1 cellular context compared by ENCODE assay signal in genomic region chr6:121334299-121335104, GRCh38.
TF ChIP-seq lines count a peak whose summit lies in the region.

Gene TBC1D32 (minus strand): TSS chr6:121334480. CDS start chr6:121334430, 50 bp downstream.

TF ChIP-seq in HepG2, 621 proteins besides CTCF, POLR2A, EP300 and RAD21 (continued from another document and continues in another):
- TF ChIP-seq, protein P1, sequence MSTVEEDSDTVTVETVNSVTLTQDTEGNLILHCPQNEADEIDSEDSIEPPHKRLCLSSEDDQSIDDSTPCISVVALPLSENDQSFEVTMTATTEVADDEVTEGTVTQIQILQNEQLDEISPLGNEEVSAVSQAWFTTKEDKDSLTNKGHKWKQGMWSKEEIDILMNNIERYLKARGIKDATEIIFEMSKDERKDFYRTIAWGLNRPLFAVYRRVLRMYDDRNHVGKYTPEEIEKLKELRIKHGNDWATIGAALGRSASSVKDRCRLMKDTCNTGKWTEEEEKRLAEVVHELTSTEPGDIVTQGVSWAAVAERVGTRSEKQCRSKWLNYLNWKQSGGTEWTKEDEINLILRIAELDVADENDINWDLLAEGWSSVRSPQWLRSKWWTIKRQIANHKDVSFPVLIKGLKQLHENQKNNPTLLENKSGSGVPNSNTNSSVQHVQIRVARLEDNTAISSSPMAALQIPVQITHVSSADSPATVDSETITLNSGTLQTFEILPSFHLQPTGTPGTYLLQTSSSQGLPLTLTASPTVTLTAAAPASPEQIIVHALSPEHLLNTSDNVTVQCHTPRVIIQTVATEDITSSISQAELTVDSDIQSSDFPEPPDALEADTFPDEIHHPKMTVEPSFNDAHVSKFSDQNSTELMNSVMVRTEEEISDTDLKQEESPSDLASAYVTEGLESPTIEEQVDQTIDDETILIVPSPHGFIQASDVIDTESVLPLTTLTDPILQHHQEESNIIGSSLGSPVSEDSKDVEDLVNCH (CRISPR knock-in tag; IDR thresholded peaks at IDR 0.05) = 0 out of 2 replicates have a peak, but pooled peaks have one; percentile 19
- TF ChIP-seq ZNF674 (CRISPR knock-in tag; IDR thresholded peaks at IDR 0.05; ENCODE audit: low read depth) (0 out of 2 replicates have a peak, but pooled peaks have one; percentile 85), SIN3B (IDR thresholded peaks at IDR 0.05; ENCODE audit: low read length) (no peak), PHF20 (CRISPR knock-in tag; IDR thresholded peaks at IDR 0.05) (peak; percentile 76), KIAA2018 (CRISPR knock-in tag; IDR thresholded peaks at IDR 0.05; ENCODE audit: borderline replicate concordance) (0 out of 2 replicates have a peak, but pooled peaks have one; percentile 47), ZNF446 (CRISPR knock-in tag; IDR thresholded peaks at IDR 0.05) (peak; percentile 54; the same call in 1 of the 2 replicates), ATF2 (CRISPR knock-in tag; IDR thresholded peaks at IDR 0.05) (peak; percentile 90), ZBTB49 (CRISPR knock-in tag; IDR thresholded peaks at IDR 0.05; ENCODE audit: borderline replicate concordance) (no peak), SP1 (IDR thresholded peaks at IDR 0.05) (no peak), SP1 (CRISPR knock-in tag; IDR thresholded peaks at IDR 0.05) (peak; percentile 10; the same call in 1 of the 2 replicates), SIX4 (CRISPR knock-in tag; IDR thresholded peaks at IDR 0.05) (peak; percentile 59; the same call in 1 of the 2 replicates), NCOA5 (CRISPR knock-in tag; IDR thresholded peaks at IDR 0.05) (no peak), ZNF7 (CRISPR knock-in tag; IDR thresholded peaks at IDR 0.05) (no peak), GFI1 (CRISPR knock-in tag; IDR thresholded peaks at IDR 0.05; ENCODE audit: borderline replicate concordance) (peak; percentile 72), ZNF816 (CRISPR knock-in tag; IDR thresholded peaks at IDR 0.05; ENCODE audit: borderline replicate concordance) (peak; percentile 68; the same call in 1 of the 2 replicates), ZBTB3 (CRISPR knock-in tag; IDR thresholded peaks at IDR 0.05; ENCODE audit: borderline replicate concordance, low read depth) (0 out of 2 replicates have a peak, but pooled peaks have one; percentile 17), CREB1 (IDR thresholded peaks at IDR 0.05) (peak; percentile 99), CREB1 (CRISPR knock-in tag; IDR thresholded peaks at IDR 0.05) (peak; percentile 97), ZNF703 (CRISPR knock-in tag; IDR thresholded peaks at IDR 0.05; ENCODE audit: borderline replicate concordance) (no peak), ZNF253 (CRISPR knock-in tag; IDR thresholded peaks at IDR 0.05; ENCODE audit: borderline replicate concordance) (no peak; the same call in 1 of the 2 replicates), ZNF326 (CRISPR knock-in tag; IDR thresholded peaks at IDR 0.05; ENCODE audit: borderline replicate concordance) (no peak)
- TF ChIP-seq, protein P2, sequence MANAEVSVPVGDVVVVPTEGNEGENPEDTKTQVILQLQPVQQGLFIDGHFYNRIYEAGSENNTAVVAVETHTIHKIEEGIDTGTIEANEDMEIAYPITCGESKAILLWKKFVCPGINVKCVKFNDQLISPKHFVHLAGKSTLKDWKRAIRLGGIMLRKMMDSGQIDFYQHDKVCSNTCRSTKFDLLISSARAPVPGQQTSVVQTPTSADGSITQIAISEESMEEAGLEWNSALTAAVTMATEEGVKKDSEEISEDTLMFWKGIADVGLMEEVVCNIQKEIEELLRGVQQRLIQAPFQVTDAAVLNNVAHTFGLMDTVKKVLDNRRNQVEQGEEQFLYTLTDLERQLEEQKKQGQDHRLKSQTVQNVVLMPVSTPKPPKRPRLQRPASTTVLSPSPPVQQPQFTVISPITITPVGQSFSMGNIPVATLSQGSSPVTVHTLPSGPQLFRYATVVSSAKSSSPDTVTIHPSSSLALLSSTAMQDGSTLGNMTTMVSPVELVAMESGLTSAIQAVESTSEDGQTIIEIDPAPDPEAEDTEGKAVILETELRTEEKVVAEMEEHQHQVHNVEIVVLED (CRISPR knock-in tag; IDR thresholded peaks at IDR 0.05; ENCODE audit: borderline replicate concordance) = peak; percentile 99
- TF ChIP-seq, protein P3, sequence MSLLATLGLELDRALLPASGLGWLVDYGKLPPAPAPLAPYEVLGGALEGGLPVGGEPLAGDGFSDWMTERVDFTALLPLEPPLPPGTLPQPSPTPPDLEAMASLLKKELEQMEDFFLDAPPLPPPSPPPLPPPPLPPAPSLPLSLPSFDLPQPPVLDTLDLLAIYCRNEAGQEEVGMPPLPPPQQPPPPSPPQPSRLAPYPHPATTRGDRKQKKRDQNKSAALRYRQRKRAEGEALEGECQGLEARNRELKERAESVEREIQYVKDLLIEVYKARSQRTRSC (CRISPR knock-in tag; IDR thresholded peaks at IDR 0.05; ENCODE audit: low read depth) = peak; percentile 29; the same call in 1 of the 2 replicates
- TF ChIP-seq, protein P4, sequence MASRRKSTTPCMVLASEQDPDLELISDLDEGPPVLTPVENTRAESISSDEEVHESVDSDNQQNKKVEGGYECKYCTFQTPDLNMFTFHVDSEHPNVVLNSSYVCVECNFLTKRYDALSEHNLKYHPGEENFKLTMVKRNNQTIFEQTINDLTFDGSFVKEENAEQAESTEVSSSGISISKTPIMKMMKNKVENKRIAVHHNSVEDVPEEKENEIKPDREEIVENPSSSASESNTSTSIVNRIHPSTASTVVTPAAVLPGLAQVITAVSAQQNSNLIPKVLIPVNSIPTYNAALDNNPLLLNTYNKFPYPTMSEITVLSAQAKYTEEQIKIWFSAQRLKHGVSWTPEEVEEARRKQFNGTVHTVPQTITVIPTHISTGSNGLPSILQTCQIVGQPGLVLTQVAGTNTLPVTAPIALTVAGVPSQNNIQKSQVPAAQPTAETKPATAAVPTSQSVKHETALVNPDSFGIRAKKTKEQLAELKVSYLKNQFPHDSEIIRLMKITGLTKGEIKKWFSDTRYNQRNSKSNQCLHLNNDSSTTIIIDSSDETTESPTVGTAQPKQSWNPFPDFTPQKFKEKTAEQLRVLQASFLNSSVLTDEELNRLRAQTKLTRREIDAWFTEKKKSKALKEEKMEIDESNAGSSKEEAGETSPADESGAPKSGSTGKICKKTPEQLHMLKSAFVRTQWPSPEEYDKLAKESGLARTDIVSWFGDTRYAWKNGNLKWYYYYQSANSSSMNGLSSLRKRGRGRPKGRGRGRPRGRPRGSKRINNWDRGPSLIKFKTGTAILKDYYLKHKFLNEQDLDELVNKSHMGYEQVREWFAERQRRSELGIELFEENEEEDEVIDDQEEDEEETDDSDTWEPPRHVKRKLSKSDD (CRISPR knock-in tag; IDR thresholded peaks at IDR 0.05; ENCODE audit: low read depth) = peak; percentile 98
- TF ChIP-seq, protein P5, sequence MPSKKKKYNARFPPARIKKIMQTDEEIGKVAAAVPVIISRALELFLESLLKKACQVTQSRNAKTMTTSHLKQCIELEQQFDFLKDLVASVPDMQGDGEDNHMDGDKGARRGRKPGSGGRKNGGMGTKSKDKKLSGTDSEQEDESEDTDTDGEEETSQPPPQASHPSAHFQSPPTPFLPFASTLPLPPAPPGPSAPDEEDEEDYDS (CRISPR knock-in tag; IDR thresholded peaks at IDR 0.05) = peak; percentile 57
- TF ChIP-seq, protein P6, sequence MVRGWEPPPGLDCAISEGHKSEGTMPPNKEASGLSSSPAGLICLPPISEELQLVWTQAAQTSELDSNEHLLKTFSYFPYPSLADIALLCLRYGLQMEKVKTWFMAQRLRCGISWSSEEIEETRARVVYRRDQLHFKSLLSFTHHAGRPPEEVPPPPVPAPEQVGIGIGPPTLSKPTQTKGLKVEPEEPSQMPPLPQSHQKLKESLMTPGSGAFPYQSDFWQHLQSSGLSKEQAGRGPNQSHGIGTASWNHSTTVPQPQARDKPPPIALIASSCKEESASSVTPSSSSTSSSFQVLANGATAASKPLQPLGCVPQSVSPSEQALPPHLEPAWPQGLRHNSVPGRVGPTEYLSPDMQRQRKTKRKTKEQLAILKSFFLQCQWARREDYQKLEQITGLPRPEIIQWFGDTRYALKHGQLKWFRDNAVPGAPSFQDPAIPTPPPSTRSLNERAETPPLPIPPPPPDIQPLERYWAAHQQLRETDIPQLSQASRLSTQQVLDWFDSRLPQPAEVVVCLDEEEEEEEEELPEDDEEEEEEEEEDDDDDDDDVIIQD (CRISPR knock-in tag; IDR thresholded peaks at IDR 0.05; ENCODE audit: low read depth) = peak; percentile 20
